ENCODE assay signal across 27 cellular contexts in the genomic region with DNA sequence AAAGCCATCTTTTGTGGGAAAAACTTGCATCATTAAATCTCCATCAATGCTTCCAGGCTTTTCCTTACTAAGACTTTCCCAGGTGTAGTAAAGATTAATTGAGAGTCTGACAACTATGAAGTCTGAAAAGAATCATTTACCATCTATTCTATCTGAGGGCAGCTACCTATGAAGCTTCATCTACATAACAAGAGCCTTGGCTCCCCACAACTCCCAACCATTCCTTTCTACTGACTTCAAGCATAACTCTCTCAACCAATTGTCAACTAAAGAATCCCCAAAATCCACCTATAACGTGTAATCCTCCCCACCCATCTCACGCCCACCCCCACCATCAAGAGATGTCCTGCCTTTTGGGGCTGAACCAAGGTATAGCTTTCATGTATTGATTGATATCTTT.
"Had no signal": no experiment of that assay in that cellular context is flagged by ENCODE, and none has a peak within 500 bp of the region (broad histone marks: within the 10 kb centered on the region; RNA-seq: fewer than 3 reads in every experiment).

No MANE protein-coding gene starts in this region.

- DNase-seq: effector CD8-positive, alpha-beta T cell; endodermal cell; foreskin fibroblast; gastrocnemius medialis; head of caudate nucleus; kidney; mucosa of descending colon; naive thymus-derived CD4-positive, alpha-beta T cell; nephron progenitor cell; nucleus accumbens; right cardiac atrium; sigmoid colon; stimulated activated CD4-positive, alpha-beta T cell treated with anti-CD3 and anti-CD28 coated beads, Interleukin-4, amount 100 ng/mL, for 4 hours; stimulated activated naive CD8-positive, alpha-beta T cell treated with anti-CD3 and anti-CD28 coated beads, Interleukin-15, Interleukin-2, amounts not matched to agents 100 U/mL and 50 U/mL, for 24 hours; substantia nigra; testis; tibial artery had no signal

- H3K4me1 Mint-ChIP-seq: endodermal cell; memory B cell; naive thymus-derived CD4-positive, alpha-beta T cell; stimulated activated memory B cell treated with anti-CD40 and anti-IgM and Interleukin-4, amounts not matched to agents 10 μg/mL and 1 μg/mL and 100 μg/mL, for 72 hours had no signal

- H3K9me3 ChIP-seq: gastrocnemius medialis, mucosa of descending colon, prostate gland, sigmoid colon, testis, tibial artery had no signal

- H3K27me3 Mint-ChIP-seq: memory B cell; naive thymus-derived CD4-positive, alpha-beta T cell; stimulated activated memory B cell treated with anti-CD40 and anti-IgM and Interleukin-4, amounts not matched to agents 10 μg/mL and 1 μg/mL and 100 μg/mL, for 72 hours; type B pancreatic cell had no signal

- FAIRE-seq: kidney had no signal

- H3K4me3 ChIP-seq: coronary artery, gastrocnemius medialis, lung, mucosa of descending colon, prostate gland, sigmoid colon, testis, tibial artery had no signal

- ATAC-seq: esophagus mucosa; gastrocnemius medialis; left lobe of liver; mucosa of descending colon; naive thymus-derived CD4-positive, alpha-beta T cell; right cardiac atrium; stimulated activated memory B cell treated with anti-CD40 and anti-IgM and Interleukin-4, amounts not matched to agents 10 μg/mL and 1 μg/mL and 100 μg/mL, for 72 hours; stimulated activated naive CD8-positive, alpha-beta T cell treated with anti-CD3 and anti-CD28 coated beads, Interleukin-15, Interleukin-2, amounts not matched to agents 100 U/mL and 50 U/mL, for 24 hours had no signal

- H3K36me3 ChIP-seq: gastrocnemius medialis, prostate gland, sigmoid colon, tibial artery had no signal

- H3K9me3 Mint-ChIP-seq: memory B cell; nephron progenitor cell; stimulated activated memory B cell treated with anti-CD40 and anti-IgM and Interleukin-4, amounts not matched to agents 10 μg/mL and 1 μg/mL and 100 μg/mL, for 72 hours; type B pancreatic cell had no signal

- H3K27ac ChIP-seq: coronary artery, epithelial cell of prostate, gastrocnemius medialis, prostate gland, sigmoid colon, testis, tibial artery had no signal

- H3K27ac Mint-ChIP-seq: endodermal cell; memory B cell; mesothelial cell of epicardium; naive thymus-derived CD4-positive, alpha-beta T cell; nephron progenitor cell; stimulated activated memory B cell treated with anti-CD40 and anti-IgM and Interleukin-4, amounts not matched to agents 10 μg/mL and 1 μg/mL and 100 μg/mL, for 72 hours; type B pancreatic cell had no signal

- H3K27me3 ChIP-seq: gastrocnemius medialis, sigmoid colon, testis, tibial artery had no signal

- H3K4me1 ChIP-seq: gastrocnemius medialis, prostate gland, sigmoid colon, testis, tibial artery had no signal

- H3K4me3 Mint-ChIP-seq: endodermal cell; memory B cell; mesothelial cell of epicardium; naive thymus-derived CD4-positive, alpha-beta T cell; nephron progenitor cell; stimulated activated memory B cell treated with anti-CD40 and anti-IgM and Interleukin-4, amounts not matched to agents 10 μg/mL and 1 μg/mL and 100 μg/mL, for 72 hours; type B pancreatic cell had no signal

- H3K36me3 Mint-ChIP-seq: memory B cell; mesothelial cell of epicardium; naive thymus-derived CD4-positive, alpha-beta T cell; stimulated activated memory B cell treated with anti-CD40 and anti-IgM and Interleukin-4, amounts not matched to agents 10 μg/mL and 1 μg/mL and 100 μg/mL, for 72 hours; type B pancreatic cell had no signal
